8 cellular contexts compared by ENCODE assay signal in the genomic region with DNA sequence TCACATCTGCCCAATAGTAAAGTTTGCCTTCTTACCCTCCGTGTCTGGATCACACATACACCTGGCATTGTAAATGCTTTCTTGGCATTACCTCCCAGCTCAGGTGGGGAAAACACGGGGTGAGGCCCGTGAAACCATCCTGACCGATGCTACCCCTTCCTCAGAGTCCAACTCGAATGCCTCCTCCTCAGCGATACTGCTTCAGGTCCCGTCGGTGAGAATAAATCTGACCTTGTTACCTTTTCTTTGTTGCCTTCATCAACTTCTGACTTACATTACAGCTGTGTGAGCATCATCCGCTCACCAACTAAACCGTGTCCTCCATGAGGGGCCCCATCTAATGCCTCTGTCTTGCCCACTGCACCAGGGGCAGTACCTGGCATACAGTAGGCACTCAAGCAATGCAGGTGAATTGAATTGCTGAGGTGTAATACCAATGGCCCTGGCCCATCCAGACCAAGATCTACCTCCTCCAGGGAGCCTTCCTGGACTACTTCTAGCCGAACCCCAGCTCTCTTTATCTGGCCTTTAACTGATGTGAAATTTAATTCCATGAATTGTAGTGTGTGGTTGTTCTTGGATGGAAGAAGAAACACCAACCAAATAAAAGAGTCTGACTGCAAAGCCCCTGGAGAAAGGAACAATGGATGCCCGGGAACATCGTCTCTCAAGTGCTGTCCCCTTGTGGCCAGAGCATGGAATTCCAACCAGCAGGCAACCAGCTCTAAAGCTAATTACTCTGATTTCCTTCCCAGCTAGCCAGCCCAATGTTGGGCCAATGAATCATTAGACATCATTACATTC.
DNase-seq lines count a peak whose midpoint lies in the region; ATAC-seq and TF ChIP-seq lines count a peak whose summit lies in the region.

No MANE protein-coding gene starts in this region.

- no peaks in the 10 kb centered on the region for H3K4me1 ChIP-seq in GM23338 (ENCODE audit: insufficient read depth)
- no peaks in the 10 kb centered on the region for H3K4me1 ChIP-seq in lung (ENCODE audit: control insufficient read depth in 2 of 2, insufficient read depth in 2 of 2, low read length in 2 of 2)

- H3K36me3 Mint-ChIP-seq in GM23338 (ENCODE audit: low read depth) (no peaks in the 10 kb centered on the region), chondrocyte (ENCODE audit: low read depth) (no peaks in the 10 kb centered on the region)

- 78 to 79% methylated on average over 13 of the region's 13 CpGs for WGBS in lung, 2 donors

- H2AFZ ChIP-seq in GM23338: peak overlapping the region; percentile 72

- peak; percentile 89 to 92 for TF ChIP-seq CTCF in GM23338 (conservative IDR thresholded peaks at IDR 0.05; ENCODE audit: low read depth in 2 of 2)
- peak; percentile 95 for TF ChIP-seq CTCF in chondrocyte (IDR thresholded peaks at IDR 0.05)
- peak; percentile 50 for TF ChIP-seq CTCF in lung (IDR thresholded peaks at IDR 0.05; ENCODE audit: control extremely low read depth, extremely low read depth)

- H3K9me2 ChIP-seq in GM23338 (ENCODE audit: insufficient read depth): no peaks in the 10 kb centered on the region

- H3K36me3 ChIP-seq in GM23338 (ENCODE audit: insufficient read depth): no peaks in the 10 kb centered on the region
- no peaks in the 10 kb centered on the region for H3K36me3 ChIP-seq in lung (ENCODE audit: control insufficient read depth in 2 of 2, insufficient read depth in 2 of 2, low read length in 2 of 2)

- H3K4me3 Mint-ChIP-seq in GM23338: no peak overlapping the region
- H3K4me3 Mint-ChIP-seq in chondrocyte (ENCODE audit: unreplicated experiment): no peak overlapping the region

- H3K27me3 Mint-ChIP-seq in GM23338 (ENCODE audit: insufficient read depth, low read depth, poor library complexity) (peaks cover 5% of the 10 kb centered on the region), chondrocyte (ENCODE audit: low read depth) (peaks cover 2% of the 10 kb centered on the region)

- H3K27me3 ChIP-seq in GM23338 (ENCODE audit: insufficient read depth) (no peaks in the 10 kb centered on the region), lung (ENCODE audit: control insufficient read depth, insufficient read depth) (no peaks in the 10 kb centered on the region)

- H3K9me3 Mint-ChIP-seq in GM23338 (peaks cover 2% of the 10 kb centered on the region; the same call in 1 of the 3 replicates), chondrocyte (ENCODE audit: low read depth) (no peaks in the 10 kb centered on the region)

- peak; percentile 82 for ATAC-seq in GM23338
- no peak for ATAC-seq in lung (ENCODE audit: insufficient read depth, low FRiP score)
- ATAC-seq in HG03039 (IDR thresholded peaks at IDR 0.05; ENCODE audit: unreplicated experiment): no peak

- no peaks in the 10 kb centered on the region for H3K79me2 ChIP-seq in GM23338 (replicated peaks; ENCODE audit: insufficient read depth)

- no peak overlapping the region for H3K4me3 ChIP-seq in GM23338
- no peak overlapping the region for H3K4me3 ChIP-seq in lung

- no peaks in the 10 kb centered on the region for H3F3A ChIP-seq in GM23338 (replicated peaks; ENCODE audit: low read depth)

- H3K27ac Mint-ChIP-seq in GM23338 (no peak overlapping the region), chondrocyte (ENCODE audit: unreplicated experiment) (no peak overlapping the region)

- H3K9me3 ChIP-seq in lung (ENCODE audit: control insufficient read depth in 2 of 2, insufficient read depth in 1 of 2, low read length in 1 of 2): peaks cover 0 to 5% of the 10 kb centered on the region in 2 donors

- H4K20me1 ChIP-seq in GM23338 (replicated peaks; ENCODE audit: insufficient read depth): no peaks in the 10 kb centered on the region

- H3K4me2 ChIP-seq in GM23338: no peak overlapping the region

- H3K4me1 Mint-ChIP-seq in GM23338: no peaks in the 10 kb centered on the region
- peaks cover 7% of the 10 kb centered on the region for H3K4me1 Mint-ChIP-seq in chondrocyte (ENCODE audit: low read depth)

- no peak overlapping the region for H3K27ac ChIP-seq in GM23338 (ENCODE audit: low read depth)
- H3K27ac ChIP-seq in lung (ENCODE audit: low read depth in 1 of 2, low read length in 1 of 2): no peak overlapping the region

- DNase-seq in CD1c-positive myeloid dendritic cell (ENCODE audit: extremely low spot score): peak; percentile 3
- peak; percentile 80 for DNase-seq in GM23338 (ENCODE audit: low spot score)
- DNase-seq in NCI-H82 (lab: John Stamatoyannopoulos, UW): peak; percentile 82
- no peak for DNase-seq in chondrocyte (ENCODE audit: low spot score)
- no peak for DNase-seq in lung (ENCODE audit: low spot score)
- no peak for DNase-seq in occipital lobe (lab: John Stamatoyannopoulos, UW)
- no peak for DNase-seq in NCI-H128 (lab: John Stamatoyannopoulos, UW; ENCODE audit: unreplicated experiment)

TF ChIP-seq in GM23338, 12 proteins besides CTCF, POLR2A, EP300 and RAD21:
- TF ChIP-seq JUNB (IDR thresholded peaks at IDR 0.05; ENCODE audit: unreplicated experiment) (no peak), ZNF114 (CRISPR knock-in tag; IDR thresholded peaks at IDR 0.05) (no peak), ZNF331 (CRISPR knock-in tag; IDR thresholded peaks at IDR 0.05; ENCODE audit: low read depth) (no peak), CREB1 (CRISPR knock-in tag; IDR thresholded peaks at IDR 0.05; ENCODE audit: low read depth) (no peak), NANOG (IDR thresholded peaks at IDR 0.05; ENCODE audit: borderline replicate concordance) (no peak)
- TF ChIP-seq, protein P1, sequence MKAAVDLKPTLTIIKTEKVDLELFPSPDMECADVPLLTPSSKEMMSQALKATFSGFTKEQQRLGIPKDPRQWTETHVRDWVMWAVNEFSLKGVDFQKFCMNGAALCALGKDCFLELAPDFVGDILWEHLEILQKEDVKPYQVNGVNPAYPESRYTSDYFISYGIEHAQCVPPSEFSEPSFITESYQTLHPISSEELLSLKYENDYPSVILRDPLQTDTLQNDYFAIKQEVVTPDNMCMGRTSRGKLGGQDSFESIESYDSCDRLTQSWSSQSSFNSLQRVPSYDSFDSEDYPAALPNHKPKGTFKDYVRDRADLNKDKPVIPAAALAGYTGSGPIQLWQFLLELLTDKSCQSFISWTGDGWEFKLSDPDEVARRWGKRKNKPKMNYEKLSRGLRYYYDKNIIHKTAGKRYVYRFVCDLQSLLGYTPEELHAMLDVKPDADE (IDR thresholded peaks at IDR 0.05): no peak

Comparison
In these comparisons a context has a peak if more than half of its experiments do, and no peak if none do; other contexts are left out.
1. DNase-seq: peak in CD1c-positive myeloid dendritic cell (single experiment), GM23338 (single experiment) and NCI-H82 (single experiment); none in chondrocyte (single experiment), lung (single experiment), occipital lobe (single experiment) and NCI-H128 (single experiment).
2. Peak in every context shown above with its lines, with median percentiles within 50 percentile points of each other: CTCF ChIP-seq.